ENCODE assay signal across 29 cellular contexts in the genomic region with DNA sequence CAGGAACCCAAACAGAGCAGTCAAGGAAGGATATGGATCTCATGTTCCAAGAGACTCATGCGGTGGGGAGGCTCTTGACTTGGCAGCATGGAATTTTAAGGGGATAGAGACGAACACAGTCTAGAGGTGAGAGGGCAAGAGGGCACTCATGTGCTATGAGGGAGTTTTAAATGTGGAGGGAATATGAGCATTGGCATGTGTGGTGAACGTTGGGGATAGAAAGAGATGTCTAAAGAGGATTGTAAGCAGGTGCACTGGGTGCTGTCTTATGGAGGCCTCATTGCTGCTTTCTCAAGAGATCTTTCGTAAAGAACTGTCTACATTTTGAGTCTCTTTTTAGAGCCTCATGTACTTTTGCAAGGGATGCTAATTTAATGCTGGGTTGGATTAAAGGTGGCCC.
"Had no signal": no experiment of that assay in that cellular context is flagged by ENCODE, and none has a peak within 500 bp of the region (broad histone marks: within the 10 kb centered on the region; RNA-seq: fewer than 3 reads in every experiment).

No MANE protein-coding gene starts in this region.

- H3K4me3 Mint-ChIP-seq: stimulated activated effector memory CD8-positive, alpha-beta T cell treated with anti-CD3 and anti-CD28 coated beads, Interleukin-12 subunit alpha, Interleukin-12 subunit beta, amount 100 ng/mL, for 72 hours; stimulated activated memory B cell treated with anti-CD40 and anti-IgM and Interleukin-4, amounts not matched to agents 10 μg/mL and 1 μg/mL and 100 μg/mL, for 72 hours; stimulated activated naive B cell treated with anti-CD40 and anti-IgM and Interleukin-4, amounts not matched to agents 10 μg/mL and 1 μg/mL and 100 μg/mL, for 72 hours; stimulated activated naive CD8-positive, alpha-beta T cell treated with anti-CD3 and anti-CD28 coated beads, Interleukin-15, amount 100 ng/mL, for 72 hours; stimulated activated naive CD8-positive, alpha-beta T cell treated with anti-CD3 and anti-CD28 coated beads, Interleukin-15, Interleukin-2, amounts not matched to agents 100 ng/mL and 50 ng/mL, for 24 hours; type B pancreatic cell had no signal

- H3K4me1 Mint-ChIP-seq: stimulated activated effector memory CD8-positive, alpha-beta T cell treated with anti-CD3 and anti-CD28 coated beads, Interleukin-12 subunit alpha, Interleukin-12 subunit beta, amount 100 ng/mL, for 72 hours; stimulated activated memory B cell treated with anti-CD40 and anti-IgM and Interleukin-4, amounts not matched to agents 10 μg/mL and 1 μg/mL and 100 μg/mL, for 72 hours; stimulated activated naive B cell treated with anti-CD40 and anti-IgM and Interleukin-4, amounts not matched to agents 10 μg/mL and 1 μg/mL and 100 μg/mL, for 72 hours; stimulated activated naive CD8-positive, alpha-beta T cell treated with anti-CD3 and anti-CD28 coated beads, Interleukin-15, amount 100 ng/mL, for 72 hours had no signal

- H3K9me3 ChIP-seq: stomach, suprapubic skin, testis, thoracic aorta, thyroid gland, tibial artery, tibial nerve, transverse colon, upper lobe of left lung, upper lobe of right lung, uterus, vagina had no signal

- H3K4me1 ChIP-seq: stomach, suprapubic skin, testis, thyroid gland, tibial artery, tibial nerve, transverse colon, upper lobe of left lung, upper lobe of right lung, uterus, vagina had no signal

- H3K9me3 Mint-ChIP-seq: type B pancreatic cell had no signal

- H3K27me3 Mint-ChIP-seq: stimulated activated memory B cell treated with anti-CD40 and anti-IgM and Interleukin-4, amounts not matched to agents 10 μg/mL and 1 μg/mL and 100 μg/mL, for 72 hours; stimulated activated naive B cell treated with anti-CD40 and anti-IgM and Interleukin-4, amounts not matched to agents 10 μg/mL and 1 μg/mL and 100 μg/mL, for 72 hours; stimulated activated naive CD8-positive, alpha-beta T cell treated with anti-CD3 and anti-CD28 coated beads, Interleukin-15, amount 100 ng/mL, for 72 hours; stimulated activated naive CD8-positive, alpha-beta T cell treated with anti-CD3 and anti-CD28 coated beads, Interleukin-15, Interleukin-2, amounts not matched to agents 100 ng/mL and 50 ng/mL, for 24 hours; type B pancreatic cell had no signal

- H3K27ac ChIP-seq: stomach, suprapubic skin, testis, thoracic aorta, thyroid gland, tibial artery, tibial nerve, transverse colon, upper lobe of left lung, upper lobe of right lung, uterus, vagina had no signal

- FAIRE-seq: urothelium cell line had no signal

- H3K4me3 ChIP-seq: stomach, suprapubic skin, testis, thoracic aorta, thyroid gland, tibial artery, tibial nerve, transverse colon, upper lobe of left lung, upper lobe of right lung, uterus, vagina had no signal

- H3K36me3 ChIP-seq: stomach, suprapubic skin, thoracic aorta, thyroid gland, tibial artery, tibial nerve, transverse colon, upper lobe of left lung, upper lobe of right lung, uterus, vagina had no signal

- ATAC-seq: stimulated activated effector memory CD8-positive, alpha-beta T cell treated with anti-CD3 and anti-CD28 coated beads, Interleukin-12 subunit alpha, Interleukin-12 subunit beta, amount 100 ng/mL, for 72 hours; stimulated activated memory B cell treated with anti-CD40 and anti-IgM and Interleukin-4, amounts not matched to agents 10 μg/mL and 1 μg/mL and 100 μg/mL, for 72 hours; stimulated activated naive B cell treated with anti-CD40 and anti-IgM and Interleukin-4, amounts not matched to agents 10 μg/mL and 1 μg/mL and 100 μg/mL, for 72 hours; stimulated activated naive CD8-positive, alpha-beta T cell treated with anti-CD3 and anti-CD28 coated beads, Interleukin-15, amount 100 ng/mL, for 72 hours; stimulated activated naive CD8-positive, alpha-beta T cell treated with anti-CD3 and anti-CD28 coated beads, Interleukin-15, Interleukin-2, amounts not matched to agents 100 U/mL and 50 U/mL, for 24 hours; upper lobe of right lung had no signal

- DNase-seq: stimulated activated CD4-positive, alpha-beta T cell treated with anti-CD3 and anti-CD28 coated beads, Interleukin-2, amount 100 ng/mL, for 48 hours; stimulated activated CD4-positive, alpha-beta T cell treated with anti-CD3 and anti-CD28 coated beads, Interleukin-4, amount 100 ng/mL, for 1 hour; stimulated activated CD4-positive, alpha-beta T cell treated with anti-CD3 and anti-CD28 coated beads, Interleukin-4, amount 100 ng/mL, for 24 hours; stimulated activated CD4-positive, alpha-beta T cell treated with anti-CD3 and anti-CD28 coated beads, Interleukin-4, amount 100 ng/mL, for 4 hours; stimulated activated CD8-positive, alpha-beta memory T cell treated with anti-CD3 and anti-CD28 coated beads, Interleukin-4, amount 100 ng/mL, for 48 hours; stimulated activated naive B cell treated with anti-CD40 and anti-IgM and Interleukin-4, amounts not matched to agents 10 μg/mL and 1 μg/mL and 100 μg/mL, for 72 hours; stimulated activated naive CD4-positive, alpha-beta T cell; stimulated activated naive CD4-positive, alpha-beta T cell treated with Interleukin-2 at 50 U/mL for 16 hours; stimulated activated naive CD8-positive, alpha-beta T cell treated with anti-CD3 and anti-CD28 coated beads, Interleukin-15, amount 100 ng/mL, for 72 hours; stimulated activated naive CD8-positive, alpha-beta T cell treated with anti-CD3 and anti-CD28 coated beads, Interleukin-15, Interleukin-2, amounts not matched to agents 100 U/mL and 50 U/mL, for 24 hours; stomach; substantia nigra; testis; thyroid gland; tibial artery; transverse colon; trophoblast cell; upper lobe of left lung; upper lobe of right lung; uterus had no signal

- H3K27ac Mint-ChIP-seq: stimulated activated effector memory CD8-positive, alpha-beta T cell treated with anti-CD3 and anti-CD28 coated beads, Interleukin-12 subunit alpha, Interleukin-12 subunit beta, amount 100 ng/mL, for 72 hours; stimulated activated memory B cell treated with anti-CD40 and anti-IgM and Interleukin-4, amounts not matched to agents 10 μg/mL and 1 μg/mL and 100 μg/mL, for 72 hours; stimulated activated naive B cell treated with anti-CD40 and anti-IgM and Interleukin-4, amounts not matched to agents 10 μg/mL and 1 μg/mL and 100 μg/mL, for 72 hours; stimulated activated naive CD8-positive, alpha-beta T cell treated with anti-CD3 and anti-CD28 coated beads, Interleukin-15, amount 100 ng/mL, for 72 hours; stimulated activated naive CD8-positive, alpha-beta T cell treated with anti-CD3 and anti-CD28 coated beads, Interleukin-15, Interleukin-2, amounts not matched to agents 100 ng/mL and 50 ng/mL, for 24 hours; type B pancreatic cell had no signal

- H3K27me3 ChIP-seq: stomach, suprapubic skin, testis, thyroid gland, tibial artery, tibial nerve, transverse colon, upper lobe of left lung, upper lobe of right lung, uterus, vagina had no signal

- H3K36me3 Mint-ChIP-seq: stimulated activated effector memory CD8-positive, alpha-beta T cell treated with anti-CD3 and anti-CD28 coated beads, Interleukin-12 subunit alpha, Interleukin-12 subunit beta, amount 100 ng/mL, for 72 hours; stimulated activated memory B cell treated with anti-CD40 and anti-IgM and Interleukin-4, amounts not matched to agents 10 μg/mL and 1 μg/mL and 100 μg/mL, for 72 hours; stimulated activated naive B cell treated with anti-CD40 and anti-IgM and Interleukin-4, amounts not matched to agents 10 μg/mL and 1 μg/mL and 100 μg/mL, for 72 hours; type B pancreatic cell had no signal
